1 cellular context compared by ENCODE assay signal in genomic region chr15:78685925-78686324, GRCh38.
TF ChIP-seq lines count a peak whose summit lies in the region.

No MANE protein-coding gene starts in this region.

TF ChIP-seq in GM23338, 12 proteins besides CTCF, POLR2A, EP300 and RAD21 (continued from another document):
- no peak for TF ChIP-seq ZNF462 (CRISPR knock-in tag; IDR thresholded peaks at IDR 0.05)
- TF ChIP-seq ZNF331 (CRISPR knock-in tag; IDR thresholded peaks at IDR 0.05; ENCODE audit: low read depth) = no peak
- no peak for TF ChIP-seq ETS1 (IDR thresholded peaks at IDR 0.05)
- TF ChIP-seq JUNB (IDR thresholded peaks at IDR 0.05; ENCODE audit: unreplicated experiment) = no peak
- no peak for TF ChIP-seq REST (IDR thresholded peaks at IDR 0.05; ENCODE audit: unreplicated experiment)
- no peak for TF ChIP-seq STAT1 (IDR thresholded peaks at IDR 0.05; ENCODE audit: unreplicated experiment)
